Comparison of ENCODE assay signal across 1 cellular context in the genomic region with DNA sequence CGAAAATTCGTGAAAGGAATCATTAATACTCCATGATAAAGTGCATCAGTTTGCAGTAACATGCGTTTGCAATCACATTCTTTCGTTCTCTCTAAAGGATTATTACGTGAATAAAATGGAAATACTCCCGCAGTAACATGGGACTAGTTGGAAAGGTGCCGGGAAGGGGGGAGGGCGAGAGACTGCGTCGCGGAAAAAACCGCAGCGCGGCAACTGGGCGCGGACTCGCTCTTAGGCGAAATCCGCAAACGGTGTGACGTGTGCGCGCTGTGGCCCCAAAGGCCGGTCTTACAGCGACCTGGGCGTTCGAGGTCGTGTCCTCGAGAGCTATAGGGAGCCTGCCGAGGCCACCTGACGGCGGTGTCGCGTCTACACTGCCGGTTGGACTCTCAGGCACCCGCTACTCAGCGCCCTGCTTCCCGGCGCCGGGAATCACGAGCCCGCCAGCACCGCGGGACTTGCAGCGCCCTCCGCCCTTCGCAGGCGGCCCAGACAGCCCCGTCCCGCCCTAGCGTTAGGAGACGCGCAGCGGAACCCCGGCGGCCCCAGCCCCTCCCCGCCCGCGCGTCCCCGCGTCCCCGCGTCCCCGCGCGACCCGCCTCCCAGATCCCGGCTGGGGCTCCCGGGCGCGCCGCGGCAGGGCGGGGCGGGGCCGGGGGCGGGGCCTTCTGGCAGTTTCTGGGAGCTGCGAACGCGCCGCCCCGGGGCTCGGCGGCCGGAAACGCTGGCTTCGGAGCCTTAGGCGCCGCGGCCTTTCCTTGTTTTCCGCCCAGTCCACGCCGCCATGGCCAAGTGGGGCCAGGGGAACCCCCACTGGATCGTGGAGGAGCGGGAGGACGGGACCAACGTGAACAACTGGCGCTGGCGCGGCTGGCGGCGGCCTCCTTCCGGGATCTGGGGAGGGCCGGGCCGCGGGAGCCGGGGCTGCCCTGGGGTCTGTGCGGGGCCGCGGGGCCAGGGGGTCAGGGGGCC.
A peak's percentile ranks its signal among the peaks of the same experiment; 100 is the strongest.
TF ChIP-seq lines count a peak whose summit lies in the region.

No MANE protein-coding gene starts in this region.

TF ChIP-seq in GM12878, 131 proteins besides CTCF, POLR2A, EP300 and RAD21 (continued from another document and continues in another):
- TF ChIP-seq, protein P1, sequence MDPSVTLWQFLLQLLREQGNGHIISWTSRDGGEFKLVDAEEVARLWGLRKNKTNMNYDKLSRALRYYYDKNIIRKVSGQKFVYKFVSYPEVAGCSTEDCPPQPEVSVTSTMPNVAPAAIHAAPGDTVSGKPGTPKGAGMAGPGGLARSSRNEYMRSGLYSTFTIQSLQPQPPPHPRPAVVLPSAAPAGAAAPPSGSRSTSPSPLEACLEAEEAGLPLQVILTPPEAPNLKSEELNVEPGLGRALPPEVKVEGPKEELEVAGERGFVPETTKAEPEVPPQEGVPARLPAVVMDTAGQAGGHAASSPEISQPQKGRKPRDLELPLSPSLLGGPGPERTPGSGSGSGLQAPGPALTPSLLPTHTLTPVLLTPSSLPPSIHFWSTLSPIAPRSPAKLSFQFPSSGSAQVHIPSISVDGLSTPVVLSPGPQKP (IDR thresholded peaks at IDR 0.05; ENCODE audit: low read depth, low read length): no peak
- TF ChIP-seq BCL11A (IDR thresholded peaks at IDR 0.05; ENCODE audit: low read depth, low read length) (no peak), STAT3 (IDR thresholded peaks at IDR 0.05; ENCODE audit: low read depth, low read length) (no peak), IRF4 (IDR thresholded peaks at IDR 0.05; ENCODE audit: low read depth, low read length) (no peak), NFXL1 (IDR thresholded peaks at IDR 0.05; ENCODE audit: borderline replicate concordance) (no peak), SMARCA5 (IDR thresholded peaks at IDR 0.05) (no peak; the same call in 1 of the 2 replicates), PAX8 (IDR thresholded peaks at IDR 0.05) (no peak), RAD51 (IDR thresholded peaks at IDR 0.05) (no peak), CREM (IDR thresholded peaks at IDR 0.05; ENCODE audit: low read depth) (peak; percentile 77), ZNF384 (IDR thresholded peaks at IDR 0.05; ENCODE audit: borderline replicate concordance, low read depth, low read length) (no peak), RCOR1 (conservative IDR thresholded peaks at IDR 0.05; ENCODE audit: low read depth, low read length) (no peak), ZZZ3 (IDR thresholded peaks at IDR 0.05; ENCODE audit: control insufficient read depth, insufficient read length, low read depth) (no peak), HDGF (IDR thresholded peaks at IDR 0.05) (peak; percentile 17; the same call in 1 of the 2 replicates), LARP7 (IDR thresholded peaks at IDR 0.05) (peak; percentile 70), BACH1 (IDR thresholded peaks at IDR 0.05; ENCODE audit: borderline replicate concordance) (peak; percentile 36; the same call in 1 of the 2 replicates), NR2C1 (IDR thresholded peaks at IDR 0.05) (peak; percentile 19; the same call in 1 of the 2 replicates)
- TF ChIP-seq, protein P2, sequence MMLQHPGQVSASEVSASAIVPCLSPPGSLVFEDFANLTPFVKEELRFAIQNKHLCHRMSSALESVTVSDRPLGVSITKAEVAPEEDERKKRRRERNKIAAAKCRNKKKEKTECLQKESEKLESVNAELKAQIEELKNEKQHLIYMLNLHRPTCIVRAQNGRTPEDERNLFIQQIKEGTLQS (IDR thresholded peaks at IDR 0.05; ENCODE audit: borderline replicate concordance, extremely low read depth, low read depth, low read length): no peak
- TF ChIP-seq, protein P3, sequence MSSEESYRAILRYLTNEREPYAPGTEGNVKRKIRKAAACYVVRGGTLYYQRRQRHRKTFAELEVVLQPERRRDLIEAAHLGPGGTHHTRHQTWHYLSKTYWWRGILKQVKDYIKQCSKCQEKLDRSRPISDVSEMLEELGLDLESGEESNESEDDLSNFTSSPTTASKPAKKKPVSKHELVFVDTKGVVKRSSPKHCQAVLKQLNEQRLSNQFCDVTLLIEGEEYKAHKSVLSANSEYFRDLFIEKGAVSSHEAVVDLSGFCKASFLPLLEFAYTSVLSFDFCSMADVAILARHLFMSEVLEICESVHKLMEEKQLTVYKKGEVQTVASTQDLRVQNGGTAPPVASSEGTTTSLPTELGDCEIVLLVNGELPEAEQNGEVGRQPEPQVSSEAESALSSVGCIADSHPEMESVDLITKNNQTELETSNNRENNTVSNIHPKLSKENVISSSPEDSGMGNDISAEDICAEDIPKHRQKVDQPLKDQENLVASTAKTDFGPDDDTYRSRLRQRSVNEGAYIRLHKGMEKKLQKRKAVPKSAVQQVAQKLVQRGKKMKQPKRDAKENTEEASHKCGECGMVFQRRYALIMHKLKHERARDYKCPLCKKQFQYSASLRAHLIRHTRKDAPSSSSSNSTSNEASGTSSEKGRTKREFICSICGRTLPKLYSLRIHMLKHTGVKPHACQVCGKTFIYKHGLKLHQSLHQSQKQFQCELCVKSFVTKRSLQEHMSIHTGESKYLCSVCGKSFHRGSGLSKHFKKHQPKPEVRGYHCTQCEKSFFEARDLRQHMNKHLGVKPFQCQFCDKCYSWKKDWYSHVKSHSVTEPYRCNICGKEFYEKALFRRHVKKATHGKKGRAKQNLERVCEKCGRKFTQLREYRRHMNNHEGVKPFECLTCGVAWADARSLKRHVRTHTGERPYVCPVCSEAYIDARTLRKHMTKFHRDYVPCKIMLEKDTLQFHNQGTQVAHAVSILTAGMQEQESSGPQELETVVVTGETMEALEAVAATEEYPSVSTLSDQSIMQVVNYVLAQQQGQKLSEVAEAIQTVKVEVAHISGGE (CRISPR knock-in tag; IDR thresholded peaks at IDR 0.05): no peak
- TF ChIP-seq, protein P4, sequence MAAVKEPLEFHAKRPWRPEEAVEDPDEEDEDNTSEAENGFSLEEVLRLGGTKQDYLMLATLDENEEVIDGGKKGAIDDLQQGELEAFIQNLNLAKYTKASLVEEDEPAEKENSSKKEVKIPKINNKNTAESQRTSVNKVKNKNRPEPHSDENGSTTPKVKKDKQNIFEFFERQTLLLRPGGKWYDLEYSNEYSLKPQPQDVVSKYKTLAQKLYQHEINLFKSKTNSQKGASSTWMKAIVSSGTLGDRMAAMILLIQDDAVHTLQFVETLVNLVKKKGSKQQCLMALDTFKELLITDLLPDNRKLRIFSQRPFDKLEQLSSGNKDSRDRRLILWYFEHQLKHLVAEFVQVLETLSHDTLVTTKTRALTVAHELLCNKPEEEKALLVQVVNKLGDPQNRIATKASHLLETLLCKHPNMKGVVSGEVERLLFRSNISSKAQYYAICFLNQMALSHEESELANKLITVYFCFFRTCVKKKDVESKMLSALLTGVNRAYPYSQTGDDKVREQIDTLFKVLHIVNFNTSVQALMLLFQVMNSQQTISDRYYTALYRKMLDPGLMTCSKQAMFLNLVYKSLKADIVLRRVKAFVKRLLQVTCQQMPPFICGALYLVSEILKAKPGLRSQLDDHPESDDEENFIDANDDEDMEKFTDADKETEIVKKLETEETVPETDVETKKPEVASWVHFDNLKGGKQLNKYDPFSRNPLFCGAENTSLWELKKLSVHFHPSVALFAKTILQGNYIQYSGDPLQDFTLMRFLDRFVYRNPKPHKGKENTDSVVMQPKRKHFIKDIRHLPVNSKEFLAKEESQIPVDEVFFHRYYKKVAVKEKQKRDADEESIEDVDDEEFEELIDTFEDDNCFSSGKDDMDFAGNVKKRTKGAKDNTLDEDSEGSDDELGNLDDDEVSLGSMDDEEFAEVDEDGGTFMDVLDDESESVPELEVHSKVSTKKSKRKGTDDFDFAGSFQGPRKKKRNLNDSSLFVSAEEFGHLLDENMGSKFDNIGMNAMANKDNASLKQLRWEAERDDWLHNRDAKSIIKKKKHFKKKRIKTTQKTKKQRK (IDR thresholded peaks at IDR 0.05; ENCODE audit: low read depth, low read length): no peak
- TF ChIP-seq, protein P5, sequence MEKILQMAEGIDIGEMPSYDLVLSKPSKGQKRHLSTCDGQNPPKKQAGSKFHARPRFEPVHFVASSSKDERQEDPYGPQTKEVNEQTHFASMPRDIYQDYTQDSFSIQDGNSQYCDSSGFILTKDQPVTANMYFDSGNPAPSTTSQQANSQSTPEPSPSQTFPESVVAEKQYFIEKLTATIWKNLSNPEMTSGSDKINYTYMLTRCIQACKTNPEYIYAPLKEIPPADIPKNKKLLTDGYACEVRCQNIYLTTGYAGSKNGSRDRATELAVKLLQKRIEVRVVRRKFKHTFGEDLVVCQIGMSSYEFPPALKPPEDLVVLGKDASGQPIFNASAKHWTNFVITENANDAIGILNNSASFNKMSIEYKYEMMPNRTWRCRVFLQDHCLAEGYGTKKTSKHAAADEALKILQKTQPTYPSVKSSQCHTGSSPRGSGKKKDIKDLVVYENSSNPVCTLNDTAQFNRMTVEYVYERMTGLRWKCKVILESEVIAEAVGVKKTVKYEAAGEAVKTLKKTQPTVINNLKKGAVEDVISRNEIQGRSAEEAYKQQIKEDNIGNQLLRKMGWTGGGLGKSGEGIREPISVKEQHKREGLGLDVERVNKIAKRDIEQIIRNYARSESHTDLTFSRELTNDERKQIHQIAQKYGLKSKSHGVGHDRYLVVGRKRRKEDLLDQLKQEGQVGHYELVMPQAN (conservative IDR thresholded peaks at IDR 0.05): peak; percentile 59
- TF ChIP-seq, protein P6, sequence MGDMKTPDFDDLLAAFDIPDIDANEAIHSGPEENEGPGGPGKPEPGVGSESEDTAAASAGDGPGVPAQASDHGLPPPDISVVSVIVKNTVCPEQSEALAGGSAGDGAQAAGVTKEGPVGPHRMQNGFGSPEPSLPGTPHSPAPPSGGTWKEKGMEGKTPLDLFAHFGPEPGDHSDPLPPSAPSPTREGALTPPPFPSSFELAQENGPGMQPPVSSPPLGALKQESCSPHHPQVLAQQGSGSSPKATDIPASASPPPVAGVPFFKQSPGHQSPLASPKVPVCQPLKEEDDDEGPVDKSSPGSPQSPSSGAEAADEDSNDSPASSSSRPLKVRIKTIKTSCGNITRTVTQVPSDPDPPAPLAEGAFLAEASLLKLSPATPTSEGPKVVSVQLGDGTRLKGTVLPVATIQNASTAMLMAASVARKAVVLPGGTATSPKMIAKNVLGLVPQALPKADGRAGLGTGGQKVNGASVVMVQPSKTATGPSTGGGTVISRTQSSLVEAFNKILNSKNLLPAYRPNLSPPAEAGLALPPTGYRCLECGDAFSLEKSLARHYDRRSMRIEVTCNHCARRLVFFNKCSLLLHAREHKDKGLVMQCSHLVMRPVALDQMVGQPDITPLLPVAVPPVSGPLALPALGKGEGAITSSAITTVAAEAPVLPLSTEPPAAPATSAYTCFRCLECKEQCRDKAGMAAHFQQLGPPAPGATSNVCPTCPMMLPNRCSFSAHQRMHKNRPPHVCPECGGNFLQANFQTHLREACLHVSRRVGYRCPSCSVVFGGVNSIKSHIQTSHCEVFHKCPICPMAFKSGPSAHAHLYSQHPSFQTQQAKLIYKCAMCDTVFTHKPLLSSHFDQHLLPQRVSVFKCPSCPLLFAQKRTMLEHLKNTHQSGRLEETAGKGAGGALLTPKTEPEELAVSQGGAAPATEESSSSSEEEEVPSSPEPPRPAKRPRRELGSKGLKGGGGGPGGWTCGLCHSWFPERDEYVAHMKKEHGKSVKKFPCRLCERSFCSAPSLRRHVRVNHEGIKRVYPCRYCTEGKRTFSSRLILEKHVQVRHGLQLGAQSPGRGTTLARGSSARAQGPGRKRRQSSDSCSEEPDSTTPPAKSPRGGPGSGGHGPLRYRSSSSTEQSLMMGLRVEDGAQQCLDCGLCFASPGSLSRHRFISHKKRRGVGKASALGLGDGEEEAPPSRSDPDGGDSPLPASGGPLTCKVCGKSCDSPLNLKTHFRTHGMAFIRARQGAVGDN (IDR thresholded peaks at IDR 0.05): peak; percentile 74
- TF ChIP-seq, protein P7, sequence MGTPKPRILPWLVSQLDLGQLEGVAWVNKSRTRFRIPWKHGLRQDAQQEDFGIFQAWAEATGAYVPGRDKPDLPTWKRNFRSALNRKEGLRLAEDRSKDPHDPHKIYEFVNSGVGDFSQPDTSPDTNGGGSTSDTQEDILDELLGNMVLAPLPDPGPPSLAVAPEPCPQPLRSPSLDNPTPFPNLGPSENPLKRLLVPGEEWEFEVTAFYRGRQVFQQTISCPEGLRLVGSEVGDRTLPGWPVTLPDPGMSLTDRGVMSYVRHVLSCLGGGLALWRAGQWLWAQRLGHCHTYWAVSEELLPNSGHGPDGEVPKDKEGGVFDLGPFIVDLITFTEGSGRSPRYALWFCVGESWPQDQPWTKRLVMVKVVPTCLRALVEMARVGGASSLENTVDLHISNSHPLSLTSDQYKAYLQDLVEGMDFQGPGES (IDR thresholded peaks at IDR 0.05): no peak
- TF ChIP-seq, protein P8, sequence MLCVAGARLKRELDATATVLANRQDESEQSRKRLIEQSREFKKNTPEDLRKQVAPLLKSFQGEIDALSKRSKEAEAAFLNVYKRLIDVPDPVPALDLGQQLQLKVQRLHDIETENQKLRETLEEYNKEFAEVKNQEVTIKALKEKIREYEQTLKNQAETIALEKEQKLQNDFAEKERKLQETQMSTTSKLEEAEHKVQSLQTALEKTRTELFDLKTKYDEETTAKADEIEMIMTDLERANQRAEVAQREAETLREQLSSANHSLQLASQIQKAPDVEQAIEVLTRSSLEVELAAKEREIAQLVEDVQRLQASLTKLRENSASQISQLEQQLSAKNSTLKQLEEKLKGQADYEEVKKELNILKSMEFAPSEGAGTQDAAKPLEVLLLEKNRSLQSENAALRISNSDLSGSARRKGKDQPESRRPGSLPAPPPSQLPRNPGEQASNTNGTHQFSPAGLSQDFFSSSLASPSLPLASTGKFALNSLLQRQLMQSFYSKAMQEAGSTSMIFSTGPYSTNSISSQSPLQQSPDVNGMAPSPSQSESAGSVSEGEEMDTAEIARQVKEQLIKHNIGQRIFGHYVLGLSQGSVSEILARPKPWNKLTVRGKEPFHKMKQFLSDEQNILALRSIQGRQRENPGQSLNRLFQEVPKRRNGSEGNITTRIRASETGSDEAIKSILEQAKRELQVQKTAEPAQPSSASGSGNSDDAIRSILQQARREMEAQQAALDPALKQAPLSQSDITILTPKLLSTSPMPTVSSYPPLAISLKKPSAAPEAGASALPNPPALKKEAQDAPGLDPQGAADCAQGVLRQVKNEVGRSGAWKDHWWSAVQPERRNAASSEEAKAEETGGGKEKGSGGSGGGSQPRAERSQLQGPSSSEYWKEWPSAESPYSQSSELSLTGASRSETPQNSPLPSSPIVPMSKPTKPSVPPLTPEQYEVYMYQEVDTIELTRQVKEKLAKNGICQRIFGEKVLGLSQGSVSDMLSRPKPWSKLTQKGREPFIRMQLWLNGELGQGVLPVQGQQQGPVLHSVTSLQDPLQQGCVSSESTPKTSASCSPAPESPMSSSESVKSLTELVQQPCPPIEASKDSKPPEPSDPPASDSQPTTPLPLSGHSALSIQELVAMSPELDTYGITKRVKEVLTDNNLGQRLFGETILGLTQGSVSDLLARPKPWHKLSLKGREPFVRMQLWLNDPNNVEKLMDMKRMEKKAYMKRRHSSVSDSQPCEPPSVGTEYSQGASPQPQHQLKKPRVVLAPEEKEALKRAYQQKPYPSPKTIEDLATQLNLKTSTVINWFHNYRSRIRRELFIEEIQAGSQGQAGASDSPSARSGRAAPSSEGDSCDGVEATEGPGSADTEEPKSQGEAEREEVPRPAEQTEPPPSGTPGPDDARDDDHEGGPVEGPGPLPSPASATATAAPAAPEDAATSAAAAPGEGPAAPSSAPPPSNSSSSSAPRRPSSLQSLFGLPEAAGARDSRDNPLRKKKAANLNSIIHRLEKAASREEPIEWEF (IDR thresholded peaks at IDR 0.05; ENCODE audit: insufficient replicate concordance, low read depth, low read length): no peak
- TF ChIP-seq, protein P9, sequence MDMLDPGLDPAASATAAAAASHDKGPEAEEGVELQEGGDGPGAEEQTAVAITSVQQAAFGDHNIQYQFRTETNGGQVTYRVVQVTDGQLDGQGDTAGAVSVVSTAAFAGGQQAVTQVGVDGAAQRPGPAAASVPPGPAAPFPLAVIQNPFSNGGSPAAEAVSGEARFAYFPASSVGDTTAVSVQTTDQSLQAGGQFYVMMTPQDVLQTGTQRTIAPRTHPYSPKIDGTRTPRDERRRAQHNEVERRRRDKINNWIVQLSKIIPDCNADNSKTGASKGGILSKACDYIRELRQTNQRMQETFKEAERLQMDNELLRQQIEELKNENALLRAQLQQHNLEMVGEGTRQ (IDR thresholded peaks at IDR 0.05; ENCODE audit: borderline replicate concordance, low read depth, low read length): no peak
